10 cellular contexts compared by ENCODE assay signal in the genomic region with DNA sequence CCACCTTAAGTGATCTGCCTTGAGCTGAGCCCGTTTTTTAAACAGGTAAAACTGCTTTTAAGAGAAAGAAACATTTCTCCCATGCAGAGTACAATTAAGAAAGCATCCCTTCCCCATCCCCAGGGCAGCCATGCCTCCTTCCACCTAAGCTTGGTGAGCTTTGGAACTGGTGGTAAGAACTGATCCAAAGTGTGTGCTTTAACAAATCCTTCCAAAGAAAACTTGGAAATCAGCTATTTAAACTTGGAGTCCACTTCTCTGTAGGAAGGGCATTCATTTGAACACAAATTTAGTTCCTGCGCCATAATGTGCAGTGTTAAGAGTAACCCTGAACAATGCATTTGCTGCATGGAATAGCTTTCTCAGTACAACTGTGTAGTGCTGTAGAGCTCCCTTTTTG.
"Had no signal": no experiment of that assay in that cellular context is flagged by ENCODE, and none has a peak within 500 bp of the region (broad histone marks: within the 10 kb centered on the region; RNA-seq: fewer than 3 reads in every experiment).

No MANE protein-coding gene starts in this region.

- H3K4me3 ChIP-seq: GM23338, HAP-1 had no signal

- H3K9ac ChIP-seq: KMS-11 had no signal

- H3K4me3 Mint-ChIP-seq: GM23338, HFFc6 had no signal

- DNase-seq: HFFc6, IMR-90, KBM-7 had no signal

- ATAC-seq: GM23338, HCT116 had no signal

- H3K9me3 ChIP-seq: HAP-1 had no signal

- H3K36me3 ChIP-seq: HAP-1 had no signal

- H2AFZ ChIP-seq: GM23338 had no signal

- H3K4me2 ChIP-seq: GM23338, KMS-11 had no signal

- H3K4me1 ChIP-seq: HAP-1 had no signal

- H3K9me3 Mint-ChIP-seq: GM23338, HFFc6 had no signal

- H3K27ac Mint-ChIP-seq: GM23338, HFFc6 had no signal

- FAIRE-seq: H1, H54 had no signal

- H3K27ac ChIP-seq: HL-60, KMS-11 had no signal
